Comparison of ENCODE assay signal across 1 cellular context in the genomic region with DNA sequence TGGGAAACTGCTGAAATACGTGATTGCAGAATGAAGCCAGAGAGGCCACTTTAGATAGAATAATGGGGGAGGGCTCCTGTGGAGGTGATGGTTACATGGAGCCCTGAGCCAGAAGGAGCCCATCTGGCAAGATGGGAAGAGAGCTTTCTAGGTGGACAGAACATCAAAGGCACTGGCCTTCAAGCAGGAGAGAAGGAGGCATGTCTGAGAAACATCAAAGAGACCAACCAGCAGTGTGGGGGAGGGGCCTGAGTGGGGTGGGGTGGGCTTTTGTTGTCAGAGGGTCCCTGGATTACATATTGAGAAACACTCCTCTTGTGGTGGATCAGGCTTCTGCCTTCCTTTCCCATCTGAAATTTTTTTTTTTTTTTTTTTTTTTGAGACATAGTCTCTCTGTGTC.
TF ChIP-seq lines count a peak whose summit lies in the region.

No MANE protein-coding gene starts in this region.

TF ChIP-seq in H1, 55 proteins besides CTCF, POLR2A, EP300 and RAD21:
- TF ChIP-seq SIN3A (conservative IDR thresholded peaks at IDR 0.05 in 1 of 2, IDR thresholded peaks at IDR 0.05 in 1 of 2; ENCODE audit: low read depth in 1 of 2, low read length in 2 of 2) = no peak
- no peak for TF ChIP-seq ASH2L (IDR thresholded peaks at IDR 0.05; ENCODE audit: low read length)
- no peak for TF ChIP-seq RFX5 (IDR thresholded peaks at IDR 0.05; ENCODE audit: borderline replicate concordance, low read depth, low read length)
- TF ChIP-seq RNF2 (IDR thresholded peaks at IDR 0.05; ENCODE audit: borderline replicate concordance, low read depth, low read length, missing control alignments, poor library complexity, severe bottlenecking) = no peak
- TF ChIP-seq YY1 (IDR thresholded peaks at IDR 0.05; ENCODE audit: low read depth, low read length) = no peak
- TF ChIP-seq EZH2 (IDR thresholded peaks at IDR 0.05; ENCODE audit: low read depth, low read length, severe bottlenecking) = no peak
- TF ChIP-seq, protein P1, sequence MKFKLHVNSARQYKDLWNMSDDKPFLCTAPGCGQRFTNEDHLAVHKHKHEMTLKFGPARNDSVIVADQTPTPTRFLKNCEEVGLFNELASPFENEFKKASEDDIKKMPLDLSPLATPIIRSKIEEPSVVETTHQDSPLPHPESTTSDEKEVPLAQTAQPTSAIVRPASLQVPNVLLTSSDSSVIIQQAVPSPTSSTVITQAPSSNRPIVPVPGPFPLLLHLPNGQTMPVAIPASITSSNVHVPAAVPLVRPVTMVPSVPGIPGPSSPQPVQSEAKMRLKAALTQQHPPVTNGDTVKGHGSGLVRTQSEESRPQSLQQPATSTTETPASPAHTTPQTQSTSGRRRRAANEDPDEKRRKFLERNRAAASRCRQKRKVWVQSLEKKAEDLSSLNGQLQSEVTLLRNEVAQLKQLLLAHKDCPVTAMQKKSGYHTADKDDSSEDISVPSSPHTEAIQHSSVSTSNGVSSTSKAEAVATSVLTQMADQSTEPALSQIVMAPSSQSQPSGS (IDR thresholded peaks at IDR 0.05; ENCODE audit: low read length) = no peak
- no peak for TF ChIP-seq SUZ12 (IDR thresholded peaks at IDR 0.05; ENCODE audit: low read length)
- TF ChIP-seq MAFK (IDR thresholded peaks at IDR 0.05; ENCODE audit: low read depth, low read length) = no peak
- TF ChIP-seq BCL11A (IDR thresholded peaks at IDR 0.05; ENCODE audit: low read depth in 2 of 2, low read length in 2 of 2) = no peak
- TF ChIP-seq TAF7 (optimal IDR thresholded peaks at IDR 0.05; ENCODE audit: borderline replicate concordance, low read depth, low read length) = no peak
- TF ChIP-seq TAF1 (IDR thresholded peaks at IDR 0.05; ENCODE audit: low read depth, low read length) = no peak
- no peak for TF ChIP-seq NRF1 (IDR thresholded peaks at IDR 0.05; ENCODE audit: low read depth, low read length)
